Comparison of ENCODE assay signal across 14 cellular contexts in the genomic region with DNA sequence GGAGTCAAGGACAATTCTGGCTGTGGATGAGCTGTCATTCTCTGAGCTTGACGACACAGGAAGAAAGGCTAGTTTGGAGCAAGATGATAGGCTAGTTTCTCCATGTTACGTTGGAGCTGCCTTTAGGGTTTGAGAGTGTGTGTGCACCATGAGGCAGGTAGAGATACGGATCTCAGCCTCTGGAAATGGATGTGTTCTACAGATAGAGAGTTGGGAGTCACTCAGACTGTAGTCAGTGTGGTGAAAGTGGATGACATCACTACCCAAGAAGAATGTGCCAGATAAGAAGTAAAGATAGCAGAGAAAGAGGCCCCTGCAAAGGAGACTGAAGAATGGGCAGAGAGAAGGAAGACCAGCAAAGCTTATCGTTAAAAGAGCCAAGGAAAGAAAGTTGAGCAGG. TPM values are rescaled to one million over a fixed set of nuclear protein-coding genes. Genes with fewer than 3 reads are reported as not detected.
"Had no signal": no experiment of that assay in that cellular context is flagged by ENCODE, and none has a peak within 500 bp of the region (broad histone marks: within the 10 kb centered on the region; RNA-seq: fewer than 3 reads in every experiment).

No MANE protein-coding gene starts in this region.

- H3K36me3 Mint-ChIP-seq: activated naive CD4-positive, alpha-beta T cell treated with anti-CD3 and anti-CD28 coated beads, Interleukin-2, amount 50 U/mL, for 24 hours; immature natural killer cell; memory B cell had no signal

- H3K36me3 ChIP-seq: left lung had no signal

- H3K27ac ChIP-seq: dorsolateral prefrontal cortex, left lung, testis had no signal

- H3K4me3 Mint-ChIP-seq: activated naive CD4-positive, alpha-beta T cell treated with anti-CD3 and anti-CD28 coated beads, Interleukin-2, amount 50 U/mL, for 24 hours; immature natural killer cell; memory B cell; nephron progenitor cell; stimulated activated naive CD8-positive, alpha-beta T cell treated with anti-CD3 and anti-CD28 coated beads, Interleukin-15, amount 100 ng/mL, for 72 hours had no signal

- H3K4me3 ChIP-seq: dorsolateral prefrontal cortex, left lung, testis had no signal

- H3K9me3 ChIP-seq: left lung, testis had no signal

- H3K9me3 Mint-ChIP-seq: stimulated activated naive CD8-positive, alpha-beta T cell treated with anti-CD3 and anti-CD28 coated beads, Interleukin-15, amount 100 ng/mL, for 72 hours had no signal

- ATAC-seq: esophagus mucosa; left lung; stimulated activated naive CD8-positive, alpha-beta T cell treated with anti-CD3 and anti-CD28 coated beads, Interleukin-15, amount 100 ng/mL, for 72 hours had no signal

- DNase-seq: activated CD4-positive, alpha-beta T cell treated with anti-CD3 and anti-CD28 coated beads, Interleukin-2, amount 50 U/mL, for 1 hour; activated effector memory CD4-positive, alpha-beta T cell treated with Interleukin-2 at 50 U/mL for 16 hours; dorsolateral prefrontal cortex; immature natural killer cell; left lung; stimulated activated CD4-positive, alpha-beta T cell treated with anti-CD3 and anti-CD28 coated beads, Interleukin-4, amount 100 ng/mL, for 24 hours; stimulated activated naive CD8-positive, alpha-beta T cell treated with anti-CD3 and anti-CD28 coated beads, Interleukin-15, amount 100 ng/mL, for 72 hours; testis had no signal

- H3K4me1 Mint-ChIP-seq: activated naive CD4-positive, alpha-beta T cell treated with anti-CD3 and anti-CD28 coated beads, Interleukin-2, amount 50 U/mL, for 24 hours; immature natural killer cell; memory B cell; nephron progenitor cell; stimulated activated naive CD8-positive, alpha-beta T cell treated with anti-CD3 and anti-CD28 coated beads, Interleukin-15, amount 100 ng/mL, for 72 hours had no signal

- H3K27ac Mint-ChIP-seq: activated naive CD4-positive, alpha-beta T cell treated with anti-CD3 and anti-CD28 coated beads, Interleukin-2, amount 50 U/mL, for 24 hours; immature natural killer cell; memory B cell; nephron progenitor cell; stimulated activated naive CD8-positive, alpha-beta T cell treated with anti-CD3 and anti-CD28 coated beads, Interleukin-15, amount 100 ng/mL, for 72 hours had no signal

- H3K4me1 ChIP-seq: left lung, testis had no signal

- H3K27me3 ChIP-seq: left lung, testis had no signal

RNA-seq across cellular contexts. Expression of gene PNLIPRP3, which starts 42.4 kb away (rescaled TPM):
- total RNA-seq: dorsolateral prefrontal cortex; T-helper 2 cell treated with Interferon-gamma antibody and Interleukin-4, amounts not matched to agents 100 ng/mL and 5 ng/mL, for 36 hours; testis; urinary bladder had no signal
